10 cellular contexts compared by ENCODE assay signal in genomic region chr11:63491240-63491587, GRCh38. TPM values are rescaled to one million over a fixed set of nuclear protein-coding genes. Genes with fewer than 3 reads are reported as not detected.
A peak's percentile ranks its signal among the peaks of the same experiment; 100 is the strongest.
DNase-seq lines count a peak whose midpoint lies in the region; ATAC-seq, FAIRE-seq and TF ChIP-seq lines count a peak whose summit lies in the region.
"Had no signal": no experiment of that assay in that cellular context is flagged by ENCODE, and none has a peak within 500 bp of the region (broad histone marks: within the 10 kb centered on the region; RNA-seq: fewer than 3 reads in every experiment).

No MANE protein-coding gene starts in this region.

- H3K4me3 ChIP-seq in HUES64 (ENCODE audit: low read length) (peak overlapping the region; percentile 48), kidney epithelial cell (ENCODE audit: low read depth, low read length) (peak overlapping the region; percentile 21)

- peaks cover 64% of the 10 kb centered on the region for H3K27me3 Mint-ChIP-seq in brain
- H3K27me3 Mint-ChIP-seq in stimulated activated memory B cell treated with anti-CD40 and anti-IgM and Interleukin-4, amounts not matched to agents 10 μg/mL and 1 μg/mL and 100 μg/mL, for 72 hours, result peaks cover 65% of the 10 kb centered on the region

- 94% methylated on average over 12 of the region's 13 CpGs for WGBS in HUES64

- H3K4me1 Mint-ChIP-seq in brain, result peaks cover 33% of the 10 kb centered on the region
- H3K4me1 Mint-ChIP-seq in stimulated activated memory B cell treated with anti-CD40 and anti-IgM and Interleukin-4, amounts not matched to agents 10 μg/mL and 1 μg/mL and 100 μg/mL, for 72 hours, result peaks cover 7% of the 10 kb centered on the region

- no peaks in the 10 kb centered on the region for H3K36me3 Mint-ChIP-seq in brain
- no peaks in the 10 kb centered on the region for H3K36me3 Mint-ChIP-seq in stimulated activated memory B cell treated with anti-CD40 and anti-IgM and Interleukin-4, amounts not matched to agents 10 μg/mL and 1 μg/mL and 100 μg/mL, for 72 hours

- H3K27ac Mint-ChIP-seq in brain, result peak overlapping the region in 2 of 5 experiments; percentile 56 to 60
- no peak overlapping the region for H3K27ac Mint-ChIP-seq in stimulated activated memory B cell treated with anti-CD40 and anti-IgM and Interleukin-4, amounts not matched to agents 10 μg/mL and 1 μg/mL and 100 μg/mL, for 72 hours

- H3K36me3 ChIP-seq in HUES64 (ENCODE audit: insufficient read depth, low read length) (no peaks in the 10 kb centered on the region), kidney epithelial cell (ENCODE audit: control insufficient read depth, insufficient read depth, low read length) (no peaks in the 10 kb centered on the region)

- peak overlapping the region; percentile 51 for H3K9ac ChIP-seq in HUES64 (ENCODE audit: low read depth, low read length)

- H3K9me3 ChIP-seq in HUES64 (ENCODE audit: insufficient read depth, low read depth, low read length), result peaks cover 14% of the 10 kb centered on the region

- DNase-seq in kidney epithelial cell (ENCODE audit: low read depth) (no peak), urothelium cell line (ENCODE audit: low spot score) (no peak), GF-D8 (lab: John Stamatoyannopoulos, UW) (no peak), NCI-H2081 treated with DMSO at 0.1 percent for 48 hours (lab: John Stamatoyannopoulos, UW) (no peak)
- DNase-seq in stimulated activated CD4-positive, alpha-beta T cell treated with anti-CD3 and anti-CD28 coated beads, Interleukin-4, amount 100 ng/mL, for 1 hour, result no peak
- DNase-seq: amniotic stem cell; stimulated activated CD4-positive, alpha-beta T cell treated with anti-CD3 and anti-CD28 coated beads, Interleukin-2, amount 100 ng/mL, for 48 hours had no signal

- ATAC-seq in stimulated activated memory B cell treated with anti-CD40 and anti-IgM and Interleukin-4, amounts not matched to agents 10 μg/mL and 1 μg/mL and 100 μg/mL, for 72 hours, result no peak

- peaks cover 25% of the 10 kb centered on the region; the same call in 1 of the 2 replicates for H3K4me1 ChIP-seq in HUES64 (ENCODE audit: insufficient read depth, low read length)

- H3K27me3 ChIP-seq in HUES64 (ENCODE audit: insufficient read depth, low read length) (peaks cover 4% of the 10 kb centered on the region; the same call in 1 of the 2 replicates), kidney epithelial cell (ENCODE audit: control insufficient read depth, insufficient read depth, low read length) (no peaks in the 10 kb centered on the region)

- peak overlapping the region; percentile 79 to 92 (median 85) for H3K4me3 Mint-ChIP-seq in brain
- peak overlapping the region; percentile 41 for H3K4me3 Mint-ChIP-seq in stimulated activated memory B cell treated with anti-CD40 and anti-IgM and Interleukin-4, amounts not matched to agents 10 μg/mL and 1 μg/mL and 100 μg/mL, for 72 hours

- peaks cover 8 to 16% (median 10%) of the 10 kb centered on the region in 5 experiments for H3K9me3 Mint-ChIP-seq in brain
- peaks cover 6% of the 10 kb centered on the region for H3K9me3 Mint-ChIP-seq in stimulated activated memory B cell treated with anti-CD40 and anti-IgM and Interleukin-4, amounts not matched to agents 10 μg/mL and 1 μg/mL and 100 μg/mL, for 72 hours

- no peak for TF ChIP-seq CTCF in brain (conservative IDR thresholded peaks at IDR 0.05)
- TF ChIP-seq CTCF in kidney epithelial cell (IDR thresholded peaks at IDR 0.05; ENCODE audit: insufficient read depth, low read length, poor library complexity, severe bottlenecking), result no peak

- no peak overlapping the region for H3K27ac ChIP-seq in HUES64 (ENCODE audit: low read depth, low read length)

- FAIRE-seq in urothelium cell line (lab: Jason Lieb, UNC), result no peak

RNA-seq across cellular contexts. Expression of gene PLAAT5, which starts 0.2 kb away (rescaled TPM):
- 1.3 TPM for polyA plus RNA-seq in HUES64 (2013, experiment 1 of 2)
- polyA plus RNA-seq in HUES64 (2013, experiment 2 of 2), result 0.95 TPM
- polyA plus RNA-seq in brain (ENCODE audit: insufficient read depth, low read depth, low replicate concordance), result 1.5 TPM
- total RNA-seq in kidney epithelial cell, result 0.14 and 0.17 TPM in 2 replicates

RNA-seq across cellular contexts. Expression of gene LGALS12, which starts 14.7 kb away (rescaled TPM):
- polyA plus RNA-seq in HUES64 (2013, experiment 1 of 2), result 0.95 TPM
- polyA plus RNA-seq in HUES64 (2013, experiment 2 of 2), result 0.76 TPM
- not detected for polyA plus RNA-seq in brain (ENCODE audit: insufficient read depth, low read depth, low replicate concordance)
- total RNA-seq in kidney epithelial cell, result not detected in 2 replicates

RNA-seq across cellular contexts. Expression of gene PLAAT4, which starts 45.4 kb away (rescaled TPM):
- polyA plus RNA-seq in HUES64 (2013, experiment 1 of 2), result 1.3 TPM
- polyA plus RNA-seq in HUES64 (2013, experiment 2 of 2), result 0.76 TPM
- 32.4 TPM for polyA plus RNA-seq in brain (ENCODE audit: insufficient read depth, low read depth, low replicate concordance)
- total RNA-seq in kidney epithelial cell, result 14.1 and 14.7 TPM in 2 replicates
